13 cellular contexts compared by ENCODE assay signal in genomic region chr20:10665791-10666190, GRCh38. TPM values are rescaled to one million over a fixed set of nuclear protein-coding genes. Genes with fewer than 3 reads are reported as not detected.
DNase-seq lines count a peak whose midpoint lies in the region; ATAC-seq and TF ChIP-seq lines count a peak whose summit lies in the region.
"Had no signal": no experiment of that assay in that cellular context is flagged by ENCODE, and none has a peak within 500 bp of the region (broad histone marks: within the 10 kb centered on the region; RNA-seq: fewer than 3 reads in every experiment).

No MANE protein-coding gene starts in this region.

- no peak for TF ChIP-seq POLR2A in heart left ventricle (IDR thresholded peaks at IDR 0.05)

- no peak for TF ChIP-seq CTCF in heart left ventricle (IDR thresholded peaks at IDR 0.05)
- TF ChIP-seq CTCF in osteocyte (IDR thresholded peaks at IDR 0.05): no peak

- H3K27ac ChIP-seq in heart left ventricle: peak overlapping the region in 11 of 12 donors; percentile 8 to 78 (median 63)

- peaks cover 10 to 94% (median 61%) of the 10 kb centered on the region in 12 donors for H3K4me1 ChIP-seq in heart left ventricle

- H3K9me3 Mint-ChIP-seq in osteocyte (ENCODE audit: unreplicated experiment): no peaks in the 10 kb centered on the region
- H3K9me3 Mint-ChIP-seq in activated CD8-positive, alpha-beta T cell treated with anti-CD3 and anti-CD28 coated beads, Interleukin-2, amount 10 ng/mL, durations not matched to agents 7 days and 5 days (ENCODE audit: insufficient read depth): no peaks in the 10 kb centered on the region
- no peaks in the 10 kb centered on the region for H3K9me3 Mint-ChIP-seq in stimulated activated effector memory CD8-positive, alpha-beta T cell treated with anti-CD3 and anti-CD28 coated beads, Interleukin-12 subunit alpha, Interleukin-12 subunit beta, amount 100 ng/mL, for 72 hours
- H3K9me3 Mint-ChIP-seq: activated T-cell treated with anti-CD3 and anti-CD28 coated beads, Interleukin-2, amount 50 U/mL, for 24 hours had no signal

- H3K27me3 Mint-ChIP-seq in osteocyte (ENCODE audit: unreplicated experiment): no peaks in the 10 kb centered on the region
- H3K27me3 Mint-ChIP-seq in activated CD8-positive, alpha-beta T cell treated with anti-CD3 and anti-CD28 coated beads, Interleukin-2, amount 10 ng/mL, durations not matched to agents 7 days and 5 days (ENCODE audit: low read depth): peaks cover 30% of the 10 kb centered on the region

- CTCF ChIA-PET in activated CD8-positive, alpha-beta T cell treated with anti-CD3 and anti-CD28 coated beads, Interleukin-2, amount 10 ng/mL, durations not matched to agents 7 days and 5 days (lab: Charles Lee): no interaction called here

- POLR2A ChIA-PET in activated CD8-positive, alpha-beta T cell treated with anti-CD3 and anti-CD28 coated beads, Interleukin-2, amount 10 ng/mL, durations not matched to agents 7 days and 5 days (lab: Charles Lee): no interaction called here

- ATAC-seq in Right ventricle myocardium inferior: peak; percentile 35
- ATAC-seq in heart left ventricle: peak in 2 of 4 donors; percentile 12 to 31
- no peak for ATAC-seq in activated CD8-positive, alpha-beta T cell treated with anti-CD3 and anti-CD28 coated beads, Interleukin-2, amount 10 ng/mL, durations not matched to agents 7 days and 5 days
- no peak for ATAC-seq in GM21529 (IDR thresholded peaks at IDR 0.05; ENCODE audit: unreplicated experiment)
- no peak for ATAC-seq in stimulated activated effector memory CD8-positive, alpha-beta T cell treated with anti-CD3 and anti-CD28 coated beads, Interleukin-12 subunit alpha, Interleukin-12 subunit beta, amount 100 ng/mL, for 72 hours

- intact Hi-C loops in Right ventricle myocardium inferior (cut with DNase I) (no loop called here), cardiac septum (cut with DNase I) (loop anchor here (10.0 kb wide), 1 partner anchor 191 kb away; no protein-coding TSS in a partner anchor), heart left ventricle (cut with DNase I) (loop anchor here in 4 of 10 donors (10.0 kb wide), 3 partner anchors 191 to 879 kb away; no protein-coding TSS in a partner anchor)

- DNase-seq in Right ventricle myocardium inferior (ENCODE audit: missing footprints) (no peak), cardiac septum (ENCODE audit: low spot score) (no peak), heart left ventricle (no peak), osteocyte (ENCODE audit: extremely low spot score, unreplicated experiment) (no peak), NCI-H446 (lab: John Stamatoyannopoulos, UW) (no peak)
- no peak for DNase-seq in activated CD8-positive, alpha-beta T cell treated with anti-CD3 and anti-CD28 coated beads, Interleukin-2, amount 10 ng/mL, durations not matched to agents 7 days and 5 days
- DNase-seq in stimulated activated effector memory CD8-positive, alpha-beta T cell treated with anti-CD3 and anti-CD28 coated beads, Interleukin-12 subunit alpha, Interleukin-12 subunit beta, amount 100 ng/mL, for 72 hours (ENCODE audit: low spot score in 2 of 2): no peak
- DNase-seq: activated T-cell treated with anti-CD3 and anti-CD28 coated beads, Interleukin-2, amount 50 U/mL, for 24 hours; DMS153; NCI-H2029; OCI-M1; stimulated activated CD4-positive, alpha-beta T cell treated with anti-CD3 and anti-CD28 coated beads, Interleukin-4, amount 100 ng/mL, for 4 hours had no signal

- no peaks in the 10 kb centered on the region for H3K9me3 ChIP-seq in heart left ventricle

- 23 to 68% (median 48%) methylated on average over 6 of the region's 6 CpGs for WGBS in heart left ventricle, 4 donors

- H3K4me3 ChIP-seq in heart left ventricle: peak overlapping the region in 7 of 12 donors; percentile 4 to 98 (median 94)

- H3K27me3 ChIP-seq in heart left ventricle: no peaks in the 10 kb centered on the region

- peaks cover 0 to 82% (median 58%) of the 10 kb centered on the region in 9 donors for H3K36me3 ChIP-seq in heart left ventricle

- peak overlapping the region; percentile 89 for H3K27ac Mint-ChIP-seq in osteocyte (ENCODE audit: unreplicated experiment)
- no peak overlapping the region for H3K27ac Mint-ChIP-seq in activated CD8-positive, alpha-beta T cell treated with anti-CD3 and anti-CD28 coated beads, Interleukin-2, amount 10 ng/mL, durations not matched to agents 7 days and 5 days
- H3K27ac Mint-ChIP-seq in stimulated activated effector memory CD8-positive, alpha-beta T cell treated with anti-CD3 and anti-CD28 coated beads, Interleukin-12 subunit alpha, Interleukin-12 subunit beta, amount 100 ng/mL, for 72 hours: no peak overlapping the region
- H3K27ac Mint-ChIP-seq: activated T-cell treated with anti-CD3 and anti-CD28 coated beads, Interleukin-2, amount 50 U/mL, for 24 hours had no signal

- H3K4me1 Mint-ChIP-seq in osteocyte (ENCODE audit: unreplicated experiment): peaks cover 92% of the 10 kb centered on the region
- no peaks in the 10 kb centered on the region for H3K4me1 Mint-ChIP-seq in activated CD8-positive, alpha-beta T cell treated with anti-CD3 and anti-CD28 coated beads, Interleukin-2, amount 10 ng/mL, durations not matched to agents 7 days and 5 days (ENCODE audit: low read depth)
- peaks cover 4% of the 10 kb centered on the region for H3K4me1 Mint-ChIP-seq in stimulated activated effector memory CD8-positive, alpha-beta T cell treated with anti-CD3 and anti-CD28 coated beads, Interleukin-12 subunit alpha, Interleukin-12 subunit beta, amount 100 ng/mL, for 72 hours

- H3K4me3 Mint-ChIP-seq in osteocyte (ENCODE audit: unreplicated experiment): peak overlapping the region; percentile 48
- H3K4me3 Mint-ChIP-seq in activated CD8-positive, alpha-beta T cell treated with anti-CD3 and anti-CD28 coated beads, Interleukin-2, amount 10 ng/mL, durations not matched to agents 7 days and 5 days: no peak overlapping the region
- no peak overlapping the region for H3K4me3 Mint-ChIP-seq in stimulated activated effector memory CD8-positive, alpha-beta T cell treated with anti-CD3 and anti-CD28 coated beads, Interleukin-12 subunit alpha, Interleukin-12 subunit beta, amount 100 ng/mL, for 72 hours
- H3K4me3 Mint-ChIP-seq: activated T-cell treated with anti-CD3 and anti-CD28 coated beads, Interleukin-2, amount 50 U/mL, for 24 hours had no signal

- peaks cover 66% of the 10 kb centered on the region for H3K36me3 Mint-ChIP-seq in osteocyte (ENCODE audit: unreplicated experiment)
- peaks cover 2% of the 10 kb centered on the region for H3K36me3 Mint-ChIP-seq in activated CD8-positive, alpha-beta T cell treated with anti-CD3 and anti-CD28 coated beads, Interleukin-2, amount 10 ng/mL, durations not matched to agents 7 days and 5 days (ENCODE audit: low read depth)
- no peaks in the 10 kb centered on the region for H3K36me3 Mint-ChIP-seq in stimulated activated effector memory CD8-positive, alpha-beta T cell treated with anti-CD3 and anti-CD28 coated beads, Interleukin-12 subunit alpha, Interleukin-12 subunit beta, amount 100 ng/mL, for 72 hours

RNA-seq across cellular contexts. Expression of gene JAG1, which starts 8.0 kb away (rescaled TPM):
- total RNA-seq in Right ventricle myocardium inferior: 24.4 TPM
- 42.1 TPM for total RNA-seq in cardiac septum
- total RNA-seq in heart left ventricle: 10 to 100 TPM; 20.9 to 42.6 (median 29.6) TPM
- 10 to 100 TPM; 12.5 to 12.7 TPM for polyA plus RNA-seq in heart left ventricle
- total RNA-seq in osteocyte: 246 and 254 TPM in 2 replicates
- total RNA-seq in activated CD8-positive, alpha-beta T cell treated with anti-CD3 and anti-CD28 coated beads, Interleukin-2, amount 10 ng/mL, durations not matched to agents 7 days and 5 days: under 1 TPM; 0.16 to 0.34 TPM

Comparison
In these comparisons a context has a peak if more than half of its experiments do, and no peak if none do; other contexts are left out.
1. RNA of gene JAG1, which starts 8.0 kb away (total RNA-seq): 246 to 254 TPM in osteocyte, 42.1 TPM in cardiac septum (single experiment), 20.9 to 42.6 TPM in heart left ventricle and 24.4 TPM in Right ventricle myocardium inferior (single experiment); 0.16 to 0.34 TPM in activated CD8-positive, alpha-beta T cell treated with anti-CD3 and anti-CD28 coated beads, Interleukin-2, amount 10 ng/mL, durations not matched to agents 7 days and 5 days; every median in the first group is over 10 times any median in the second.